ENCODE assay signal across 28 cellular contexts in genomic region chr18:22698711-22699110, GRCh38.
"Had no signal": no experiment of that assay in that cellular context is flagged by ENCODE, and none has a peak within 500 bp of the region (broad histone marks: within the 10 kb centered on the region; RNA-seq: fewer than 3 reads in every experiment).

No MANE protein-coding gene starts in this region.

- H3K27me3 ChIP-seq: neural progenitor cell, neutrophil, right atrium auricular region, right lobe of liver, tibial nerve, uterus had no signal

- H3K4me2 ChIP-seq: neural progenitor cell, smooth muscle cell had no signal

- H3K4me3 ChIP-seq: left ventricle myocardium inferior, lung, neural progenitor cell, psoas muscle, right atrium auricular region, right lobe of liver, smooth muscle cell, tibial nerve, uterus had no signal

- H2AFZ ChIP-seq: neural progenitor cell, parathyroid adenoma had no signal

- H3K9me3 ChIP-seq: left ventricle myocardium inferior, neutrophil, psoas muscle, right atrium auricular region, right lobe of liver, tibial nerve, uterus had no signal

- ATAC-seq: natural killer cell; psoas muscle; stimulated activated memory B cell treated with anti-CD40 and anti-IgM and Interleukin-4, amounts not matched to agents 10 μg/mL and 1 μg/mL and 100 μg/mL, for 72 hours; stimulated activated naive CD8-positive, alpha-beta T cell treated with anti-CD3 and anti-CD28 coated beads, Interleukin-15, amount 100 ng/mL, for 72 hours had no signal

- H3K27ac Mint-ChIP-seq: immature natural killer cell; memory B cell; naive B cell; natural killer cell; nephron progenitor cell; neural progenitor cell; stimulated activated memory B cell treated with anti-CD40 and anti-IgM and Interleukin-4, amounts not matched to agents 10 μg/mL and 1 μg/mL and 100 μg/mL, for 72 hours; stimulated activated naive CD8-positive, alpha-beta T cell treated with anti-CD3 and anti-CD28 coated beads, Interleukin-15, amount 100 ng/mL, for 72 hours; type B pancreatic cell had no signal

- H3K36me3 Mint-ChIP-seq: immature natural killer cell; memory B cell; natural killer cell; neural progenitor cell; stimulated activated memory B cell treated with anti-CD40 and anti-IgM and Interleukin-4, amounts not matched to agents 10 μg/mL and 1 μg/mL and 100 μg/mL, for 72 hours had no signal

- H3K4me1 Mint-ChIP-seq: immature natural killer cell; memory B cell; naive B cell; natural killer cell; nephron progenitor cell; stimulated activated memory B cell treated with anti-CD40 and anti-IgM and Interleukin-4, amounts not matched to agents 10 μg/mL and 1 μg/mL and 100 μg/mL, for 72 hours; stimulated activated naive CD8-positive, alpha-beta T cell treated with anti-CD3 and anti-CD28 coated beads, Interleukin-15, amount 100 ng/mL, for 72 hours had no signal

- H3K79me2 ChIP-seq: parathyroid adenoma had no signal

- H3K36me3 ChIP-seq: left ventricle myocardium inferior, neural progenitor cell, neutrophil, right atrium auricular region, right lobe of liver, tibial nerve, uterus had no signal

- H3K4me3 Mint-ChIP-seq: immature natural killer cell; memory B cell; naive B cell; natural killer cell; nephron progenitor cell; neural progenitor cell; stimulated activated memory B cell treated with anti-CD40 and anti-IgM and Interleukin-4, amounts not matched to agents 10 μg/mL and 1 μg/mL and 100 μg/mL, for 72 hours; stimulated activated naive CD8-positive, alpha-beta T cell treated with anti-CD3 and anti-CD28 coated beads, Interleukin-15, amount 100 ng/mL, for 72 hours; type B pancreatic cell had no signal

- H3K27me3 Mint-ChIP-seq: stimulated activated naive CD8-positive, alpha-beta T cell treated with anti-CD3 and anti-CD28 coated beads, Interleukin-15, amount 100 ng/mL, for 72 hours; type B pancreatic cell had no signal

- H3K9me3 Mint-ChIP-seq: immature natural killer cell; natural killer cell; nephron progenitor cell; neural progenitor cell; stimulated activated memory B cell treated with anti-CD40 and anti-IgM and Interleukin-4, amounts not matched to agents 10 μg/mL and 1 μg/mL and 100 μg/mL, for 72 hours; stimulated activated naive CD8-positive, alpha-beta T cell treated with anti-CD3 and anti-CD28 coated beads, Interleukin-15, amount 100 ng/mL, for 72 hours had no signal

- H3K9ac ChIP-seq: neural progenitor cell, parathyroid adenoma had no signal

- H3K27ac ChIP-seq: left ventricle myocardium inferior, neural progenitor cell, neutrophil, parathyroid adenoma, psoas muscle, right atrium auricular region, right lobe of liver, tibial nerve, uterus had no signal

- H3K4me1 ChIP-seq: neural progenitor cell, parathyroid adenoma, psoas muscle, right atrium auricular region, tibial nerve had no signal

- DNase-seq: hippocampal formation; immature natural killer cell; islet precursor cell; left ventricle myocardium inferior; naive B cell; natural killer cell; nephron progenitor cell; occipital lobe; psoas muscle; right lobe of liver; stimulated activated CD4-positive, alpha-beta T cell treated with anti-CD3 and anti-CD28 coated beads, Interleukin-1b, Interleukin-23, amount 100 ng/mL, for 48 hours; stimulated activated CD4-positive, alpha-beta T cell treated with anti-CD3 and anti-CD28 coated beads, Interleukin-2, amount 100 ng/mL, for 48 hours; stimulated activated CD4-positive, alpha-beta T cell treated with anti-CD3 and anti-CD28 coated beads, Interleukin-4, amount 100 ng/mL, for 4 hours; stimulated activated CD8-positive, alpha-beta memory T cell treated with anti-CD3 and anti-CD28 coated beads, Interleukin-4, amount 100 ng/mL, for 48 hours; stimulated activated naive CD4-positive, alpha-beta T cell treated with Interleukin-2 at 50 U/mL for 16 hours; stimulated activated naive CD8-positive, alpha-beta T cell treated with anti-CD3 and anti-CD28 coated beads, Interleukin-15, amount 100 ng/mL, for 72 hours; substantia nigra had no signal
